ENCODE assay signal across 1 cellular context in genomic region chr9:127608104-127608966, GRCh38.
TF ChIP-seq lines count a peak whose summit lies in the region.

No MANE protein-coding gene starts in this region.

TF ChIP-seq in HepG2, 621 proteins besides CTCF, POLR2A, EP300 and RAD21 (continued from another document and continues in another):
- no peak for TF ChIP-seq ATF7 (IDR thresholded peaks at IDR 0.05)
- TF ChIP-seq ATF7 (CRISPR knock-in tag; IDR thresholded peaks at IDR 0.05) = no peak
- TF ChIP-seq SP5 (CRISPR knock-in tag; IDR thresholded peaks at IDR 0.05; ENCODE audit: borderline replicate concordance, low read depth) = peak; percentile 40; the same call in 1 of the 2 replicates
- peak; percentile 93; the same call in 1 of the 2 replicates for TF ChIP-seq MXD1 (CRISPR knock-in tag; IDR thresholded peaks at IDR 0.05)
- peak; percentile 70 for TF ChIP-seq ZBTB26 (CRISPR knock-in tag; IDR thresholded peaks at IDR 0.05; ENCODE audit: borderline replicate concordance)
- no peak for TF ChIP-seq SETDB1 (CRISPR knock-in tag; IDR thresholded peaks at IDR 0.05; ENCODE audit: borderline replicate concordance)
- peak; percentile 69; the same call in 1 of the 2 replicates for TF ChIP-seq KDM2A (CRISPR knock-in tag; IDR thresholded peaks at IDR 0.05; ENCODE audit: borderline replicate concordance, low read depth)
- TF ChIP-seq RELA (CRISPR knock-in tag; IDR thresholded peaks at IDR 0.05) = no peak
- TF ChIP-seq ATF2 (CRISPR knock-in tag; IDR thresholded peaks at IDR 0.05) = no peak
- no peak for TF ChIP-seq RBM22 (optimal IDR thresholded peaks at IDR 0.05; ENCODE audit: low read length)
- TF ChIP-seq ATF1 (CRISPR knock-in tag; IDR thresholded peaks at IDR 0.05) = no peak
- TF ChIP-seq, protein P1, sequence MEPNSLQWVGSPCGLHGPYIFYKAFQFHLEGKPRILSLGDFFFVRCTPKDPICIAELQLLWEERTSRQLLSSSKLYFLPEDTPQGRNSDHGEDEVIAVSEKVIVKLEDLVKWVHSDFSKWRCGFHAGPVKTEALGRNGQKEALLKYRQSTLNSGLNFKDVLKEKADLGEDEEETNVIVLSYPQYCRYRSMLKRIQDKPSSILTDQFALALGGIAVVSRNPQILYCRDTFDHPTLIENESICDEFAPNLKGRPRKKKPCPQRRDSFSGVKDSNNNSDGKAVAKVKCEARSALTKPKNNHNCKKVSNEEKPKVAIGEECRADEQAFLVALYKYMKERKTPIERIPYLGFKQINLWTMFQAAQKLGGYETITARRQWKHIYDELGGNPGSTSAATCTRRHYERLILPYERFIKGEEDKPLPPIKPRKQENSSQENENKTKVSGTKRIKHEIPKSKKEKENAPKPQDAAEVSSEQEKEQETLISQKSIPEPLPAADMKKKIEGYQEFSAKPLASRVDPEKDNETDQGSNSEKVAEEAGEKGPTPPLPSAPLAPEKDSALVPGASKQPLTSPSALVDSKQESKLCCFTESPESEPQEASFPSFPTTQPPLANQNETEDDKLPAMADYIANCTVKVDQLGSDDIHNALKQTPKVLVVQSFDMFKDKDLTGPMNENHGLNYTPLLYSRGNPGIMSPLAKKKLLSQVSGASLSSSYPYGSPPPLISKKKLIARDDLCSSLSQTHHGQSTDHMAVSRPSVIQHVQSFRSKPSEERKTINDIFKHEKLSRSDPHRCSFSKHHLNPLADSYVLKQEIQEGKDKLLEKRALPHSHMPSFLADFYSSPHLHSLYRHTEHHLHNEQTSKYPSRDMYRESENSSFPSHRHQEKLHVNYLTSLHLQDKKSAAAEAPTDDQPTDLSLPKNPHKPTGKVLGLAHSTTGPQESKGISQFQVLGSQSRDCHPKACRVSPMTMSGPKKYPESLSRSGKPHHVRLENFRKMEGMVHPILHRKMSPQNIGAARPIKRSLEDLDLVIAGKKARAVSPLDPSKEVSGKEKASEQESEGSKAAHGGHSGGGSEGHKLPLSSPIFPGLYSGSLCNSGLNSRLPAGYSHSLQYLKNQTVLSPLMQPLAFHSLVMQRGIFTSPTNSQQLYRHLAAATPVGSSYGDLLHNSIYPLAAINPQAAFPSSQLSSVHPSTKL (CRISPR knock-in tag; IDR thresholded peaks at IDR 0.05) = peak; percentile 48; the same call in 1 of the 2 replicates
- TF ChIP-seq ZFP36L2 (CRISPR knock-in tag; IDR thresholded peaks at IDR 0.05) = 0 out of 2 replicates have a peak, but pooled peaks have one; percentile 8
- peak; percentile 32; the same call in 1 of the 2 replicates for TF ChIP-seq HDAC1 (CRISPR knock-in tag; IDR thresholded peaks at IDR 0.05)
- TF ChIP-seq ZNF83 (CRISPR knock-in tag; IDR thresholded peaks at IDR 0.05; ENCODE audit: borderline replicate concordance) = 0 out of 2 replicates have a peak, but pooled peaks have one; percentile 30
- no peak for TF ChIP-seq ZC3H4 (CRISPR knock-in tag; IDR thresholded peaks at IDR 0.05; ENCODE audit: borderline replicate concordance)
- TF ChIP-seq FOXO4 (CRISPR knock-in tag; conservative IDR thresholded peaks at IDR 0.05) = 0 out of 2 replicates have a peak, but pooled peaks have one; percentile 91
- no peak for TF ChIP-seq MAFF (IDR thresholded peaks at IDR 0.05; ENCODE audit: low read depth, low read length)
- TF ChIP-seq SMYD3 (CRISPR knock-in tag; IDR thresholded peaks at IDR 0.05) = no peak
- TF ChIP-seq, protein P2, sequence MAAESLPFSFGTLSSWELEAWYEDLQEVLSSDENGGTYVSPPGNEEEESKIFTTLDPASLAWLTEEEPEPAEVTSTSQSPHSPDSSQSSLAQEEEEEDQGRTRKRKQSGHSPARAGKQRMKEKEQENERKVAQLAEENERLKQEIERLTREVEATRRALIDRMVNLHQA (CRISPR knock-in tag; IDR thresholded peaks at IDR 0.05) = no peak
- peak; percentile 65 for TF ChIP-seq ZHX1 (CRISPR knock-in tag; IDR thresholded peaks at IDR 0.05; ENCODE audit: low read depth)
- TF ChIP-seq, protein P3, sequence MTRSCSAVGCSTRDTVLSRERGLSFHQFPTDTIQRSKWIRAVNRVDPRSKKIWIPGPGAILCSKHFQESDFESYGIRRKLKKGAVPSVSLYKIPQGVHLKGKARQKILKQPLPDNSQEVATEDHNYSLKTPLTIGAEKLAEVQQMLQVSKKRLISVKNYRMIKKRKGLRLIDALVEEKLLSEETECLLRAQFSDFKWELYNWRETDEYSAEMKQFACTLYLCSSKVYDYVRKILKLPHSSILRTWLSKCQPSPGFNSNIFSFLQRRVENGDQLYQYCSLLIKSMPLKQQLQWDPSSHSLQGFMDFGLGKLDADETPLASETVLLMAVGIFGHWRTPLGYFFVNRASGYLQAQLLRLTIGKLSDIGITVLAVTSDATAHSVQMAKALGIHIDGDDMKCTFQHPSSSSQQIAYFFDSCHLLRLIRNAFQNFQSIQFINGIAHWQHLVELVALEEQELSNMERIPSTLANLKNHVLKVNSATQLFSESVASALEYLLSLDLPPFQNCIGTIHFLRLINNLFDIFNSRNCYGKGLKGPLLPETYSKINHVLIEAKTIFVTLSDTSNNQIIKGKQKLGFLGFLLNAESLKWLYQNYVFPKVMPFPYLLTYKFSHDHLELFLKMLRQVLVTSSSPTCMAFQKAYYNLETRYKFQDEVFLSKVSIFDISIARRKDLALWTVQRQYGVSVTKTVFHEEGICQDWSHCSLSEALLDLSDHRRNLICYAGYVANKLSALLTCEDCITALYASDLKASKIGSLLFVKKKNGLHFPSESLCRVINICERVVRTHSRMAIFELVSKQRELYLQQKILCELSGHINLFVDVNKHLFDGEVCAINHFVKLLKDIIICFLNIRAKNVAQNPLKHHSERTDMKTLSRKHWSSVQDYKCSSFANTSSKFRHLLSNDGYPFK (CRISPR knock-in tag; IDR thresholded peaks at IDR 0.05; ENCODE audit: borderline replicate concordance) = no peak
- TF ChIP-seq ZNF501 (CRISPR knock-in tag; IDR thresholded peaks at IDR 0.05) = peak; percentile 83
- TF ChIP-seq, protein P4, sequence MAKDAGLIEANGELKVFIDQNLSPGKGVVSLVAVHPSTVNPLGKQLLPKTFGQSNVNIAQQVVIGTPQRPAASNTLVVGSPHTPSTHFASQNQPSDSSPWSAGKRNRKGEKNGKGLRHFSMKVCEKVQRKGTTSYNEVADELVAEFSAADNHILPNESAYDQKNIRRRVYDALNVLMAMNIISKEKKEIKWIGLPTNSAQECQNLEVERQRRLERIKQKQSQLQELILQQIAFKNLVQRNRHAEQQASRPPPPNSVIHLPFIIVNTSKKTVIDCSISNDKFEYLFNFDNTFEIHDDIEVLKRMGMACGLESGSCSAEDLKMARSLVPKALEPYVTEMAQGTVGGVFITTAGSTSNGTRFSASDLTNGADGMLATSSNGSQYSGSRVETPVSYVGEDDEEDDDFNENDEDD (CRISPR knock-in tag; IDR thresholded peaks at IDR 0.05; ENCODE audit: borderline replicate concordance) = peak; percentile 87; the same call in 1 of the 2 replicates
- peak in 1 of 2 experiments; percentile 57; a peak in 1 of 4 replicates for TF ChIP-seq ATF4 (CRISPR knock-in tag; IDR thresholded peaks at IDR 0.05)
- no peak for TF ChIP-seq TCF12 (IDR thresholded peaks at IDR 0.05)
- no peak for TF ChIP-seq TCF12 (CRISPR knock-in tag; IDR thresholded peaks at IDR 0.05)
- no peak for TF ChIP-seq EED (CRISPR knock-in tag; IDR thresholded peaks at IDR 0.05)
- TF ChIP-seq SNAPC2 (CRISPR knock-in tag; IDR thresholded peaks at IDR 0.05) = no peak
- TF ChIP-seq, protein P5, sequence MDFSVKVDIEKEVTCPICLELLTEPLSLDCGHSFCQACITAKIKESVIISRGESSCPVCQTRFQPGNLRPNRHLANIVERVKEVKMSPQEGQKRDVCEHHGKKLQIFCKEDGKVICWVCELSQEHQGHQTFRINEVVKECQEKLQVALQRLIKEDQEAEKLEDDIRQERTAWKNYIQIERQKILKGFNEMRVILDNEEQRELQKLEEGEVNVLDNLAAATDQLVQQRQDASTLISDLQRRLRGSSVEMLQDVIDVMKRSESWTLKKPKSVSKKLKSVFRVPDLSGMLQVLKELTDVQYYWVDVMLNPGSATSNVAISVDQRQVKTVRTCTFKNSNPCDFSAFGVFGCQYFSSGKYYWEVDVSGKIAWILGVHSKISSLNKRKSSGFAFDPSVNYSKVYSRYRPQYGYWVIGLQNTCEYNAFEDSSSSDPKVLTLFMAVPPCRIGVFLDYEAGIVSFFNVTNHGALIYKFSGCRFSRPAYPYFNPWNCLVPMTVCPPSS (IDR thresholded peaks at IDR 0.05) = no peak
- 0 out of 2 replicates have a peak, but pooled peaks have one; percentile 53 for TF ChIP-seq ZSCAN9 (CRISPR knock-in tag; IDR thresholded peaks at IDR 0.05; ENCODE audit: borderline replicate concordance)
- 0 out of 2 replicates have a peak, but pooled peaks have one; percentile 35 for TF ChIP-seq MIXL1 (CRISPR knock-in tag; IDR thresholded peaks at IDR 0.05)
- TF ChIP-seq ZSCAN21 (CRISPR knock-in tag; IDR thresholded peaks at IDR 0.05; ENCODE audit: borderline replicate concordance) = peak; percentile 92
- TF ChIP-seq CENPT (CRISPR knock-in tag; IDR thresholded peaks at IDR 0.05; ENCODE audit: low read depth) = 0 out of 2 replicates have a peak, but pooled peaks have one; percentile 60
- TF ChIP-seq ATRX (CRISPR knock-in tag; IDR thresholded peaks at IDR 0.05; ENCODE audit: borderline replicate concordance) = no peak
- no peak for TF ChIP-seq CCAR2 (optimal IDR thresholded peaks at IDR 0.05; ENCODE audit: low read depth, low read length)
- TF ChIP-seq RBFOX2 (IDR thresholded peaks at IDR 0.05; ENCODE audit: low read depth, low read length) = peak; percentile 62
- TF ChIP-seq ZNF775 (CRISPR knock-in tag; IDR thresholded peaks at IDR 0.05; ENCODE audit: borderline replicate concordance) = no peak
- no peak for TF ChIP-seq HHEX (CRISPR knock-in tag; IDR thresholded peaks at IDR 0.05)
- 0 out of 2 replicates have a peak, but pooled peaks have one; percentile 1 for TF ChIP-seq IRX3 (CRISPR knock-in tag; IDR thresholded peaks at IDR 0.05; ENCODE audit: borderline replicate concordance, low read depth)
- TF ChIP-seq ZBTB20 (CRISPR knock-in tag; IDR thresholded peaks at IDR 0.05; ENCODE audit: borderline replicate concordance, low read depth) = 0 out of 2 replicates have a peak, but pooled peaks have one; percentile 37
- TF ChIP-seq KDM5B (CRISPR knock-in tag; IDR thresholded peaks at IDR 0.05; ENCODE audit: borderline replicate concordance) = peak; percentile 92; the same call in 1 of the 2 replicates
- TF ChIP-seq EEA1 (CRISPR knock-in tag; IDR thresholded peaks at IDR 0.05; ENCODE audit: borderline replicate concordance) = 0 out of 2 replicates have a peak, but pooled peaks have one; percentile 67
